Comparison of ENCODE assay signal across 1 cellular context in genomic region chr5:164052536-164053090, GRCh38.
TF ChIP-seq lines count a peak whose summit lies in the region.

No MANE protein-coding gene starts in this region.

TF ChIP-seq in endothelial cell of umbilical vein, 7 proteins besides CTCF, POLR2A, EP300 and RAD21:
- no peak for TF ChIP-seq GATA2 (IDR thresholded peaks at IDR 0.05; ENCODE audit: insufficient read depth, insufficient read length, low read depth, low read length)
- TF ChIP-seq EZH2 (IDR thresholded peaks at IDR 0.05; ENCODE audit: borderline replicate concordance, low read depth, low read length, severe bottlenecking): no peak
- no peak for TF ChIP-seq POLR2AphosphoS5 (IDR thresholded peaks at IDR 0.05; ENCODE audit: insufficient read depth, low read depth, low read length)
- TF ChIP-seq JUN (IDR thresholded peaks at IDR 0.05; ENCODE audit: borderline replicate concordance, insufficient read depth, insufficient read length, low read depth): no peak
- no peak for TF ChIP-seq FOS (IDR thresholded peaks at IDR 0.05; ENCODE audit: borderline replicate concordance, insufficient read depth, low read length)
- no peak for TF ChIP-seq MYC (IDR thresholded peaks at IDR 0.05; ENCODE audit: low read depth, low read length)
- TF ChIP-seq MAX (IDR thresholded peaks at IDR 0.05; ENCODE audit: insufficient read depth, insufficient read length): no peak
